In genomic region chr4:140049024-140049923, GRCh38 we compare ENCODE assay signal across 8 cellular contexts.
DNase-seq lines count a peak whose midpoint lies in the region; ATAC-seq and TF ChIP-seq lines count a peak whose summit lies in the region.

No MANE protein-coding gene starts in this region.

- no peak for TF ChIP-seq EP300 in suprapubic skin (IDR thresholded peaks at IDR 0.05)

- ATAC-seq in HG03159 (IDR thresholded peaks at IDR 0.05; ENCODE audit: unreplicated experiment), result peak; percentile 60
- peak; percentile 64 for ATAC-seq in esophagus mucosa

- TF ChIP-seq CTCF in suprapubic skin (IDR thresholded peaks at IDR 0.05) (no peak), MM.1S (IDR thresholded peaks at IDR 0.05; ENCODE audit: low read length) (no peak)

- H4K20me1 ChIP-seq in MM.1S (ENCODE audit: insufficient read depth, low read length), result no peaks in the 10 kb centered on the region

- no peak overlapping the region for H3K4me2 ChIP-seq in MM.1S (ENCODE audit: low read depth, low read length)

- H3K9ac ChIP-seq in mucosa of rectum (ENCODE audit: low read depth in 1 of 2, low read length in 2 of 2) (peak overlapping the region; percentile 35 to 78), MM.1S (ENCODE audit: low read length) (no peak overlapping the region)

- H3K9me3 ChIP-seq in mucosa of rectum (ENCODE audit: control insufficient read depth in 2 of 2, low read length in 2 of 2) (no peaks in the 10 kb centered on the region), suprapubic skin (no peaks in the 10 kb centered on the region), MM.1S (replicated peaks; ENCODE audit: insufficient read depth, low read length) (no peaks in the 10 kb centered on the region)

- H3K4me3 ChIP-seq in mucosa of rectum (ENCODE audit: low read length in 2 of 2), result peak overlapping the region; percentile 72 to 79
- peak overlapping the region; percentile 38 for H3K4me3 ChIP-seq in suprapubic skin
- no peak overlapping the region for H3K4me3 ChIP-seq in MM.1S (ENCODE audit: low read length)

- no peak for TF ChIP-seq POLR2A in suprapubic skin (IDR thresholded peaks at IDR 0.05)

- no peak overlapping the region for H2AFZ ChIP-seq in MM.1S (ENCODE audit: low read length)

- H3K27ac ChIP-seq in mucosa of rectum (ENCODE audit: low read depth in 2 of 2, low read length in 2 of 2) (peak overlapping the region; percentile 70 to 78), suprapubic skin (peak overlapping the region; percentile 21), MM.1S (ENCODE audit: low read length) (no peak overlapping the region)

- no peaks in the 10 kb centered on the region for H3F3A ChIP-seq in MM.1S (ENCODE audit: insufficient read depth, low read length)

- no peaks in the 10 kb centered on the region for H3K36me3 ChIP-seq in mucosa of rectum (ENCODE audit: control insufficient read depth in 2 of 2, insufficient read depth in 2 of 2, low read length in 2 of 2)
- no peaks in the 10 kb centered on the region for H3K36me3 ChIP-seq in suprapubic skin
- no peaks in the 10 kb centered on the region for H3K36me3 ChIP-seq in MM.1S (replicated peaks; ENCODE audit: insufficient read depth, low read length)

- H3K27me3 ChIP-seq in mucosa of rectum (ENCODE audit: control insufficient read depth in 2 of 2, insufficient read depth in 2 of 2, low read length in 2 of 2) (no peaks in the 10 kb centered on the region), suprapubic skin (no peaks in the 10 kb centered on the region), MM.1S (replicated peaks; ENCODE audit: insufficient read depth, low read length) (no peaks in the 10 kb centered on the region)

- 3% methylated on average over 14 of the region's 14 CpGs for WGBS in suprapubic skin

- no peaks in the 10 kb centered on the region for H3K79me2 ChIP-seq in MM.1S (ENCODE audit: low read length)

- H3K4me1 ChIP-seq in mucosa of rectum (ENCODE audit: control insufficient read depth in 2 of 2, insufficient read depth in 2 of 2, low read length in 2 of 2) (peaks cover 30 to 33% of the 10 kb centered on the region in 2 donors), suprapubic skin (peaks cover 39% of the 10 kb centered on the region), MM.1S (ENCODE audit: low read length) (no peaks in the 10 kb centered on the region)

- H3K9me2 ChIP-seq in MM.1S (replicated peaks; ENCODE audit: insufficient read depth, low read length), result no peaks in the 10 kb centered on the region

- DNase-seq in DMS153 (lab: John Stamatoyannopoulos, UW) (peak; percentile 97), NCI-H748 (lab: John Stamatoyannopoulos, UW; ENCODE audit: unreplicated experiment) (peak; percentile 96), activated T-cell treated with anti-CD3 and anti-CD28 coated beads for 48 hours (ENCODE audit: low read depth) (peak; percentile 20), suprapubic skin (ENCODE audit: low spot score in 2 of 2) (no peak), MM.1S (no peak)

Comparison
In these comparisons a context has a peak if more than half of its experiments do, and no peak if none do; other contexts are left out.
1. DNase-seq: peak in DMS153 (single experiment), NCI-H748 (single experiment) and activated T-cell treated with anti-CD3 and anti-CD28 coated beads for 48 hours (single experiment); none in suprapubic skin (0 of 2) and MM.1S (single experiment).